In genomic region chr6:142279350-142280180, GRCh38 we compare ENCODE assay signal across 2 cellular contexts.
TF ChIP-seq lines count a peak whose summit lies in the region.

No MANE protein-coding gene starts in this region.

TF ChIP-seq in A549, 52 proteins besides CTCF, POLR2A, EP300 and RAD21 (continued from another document):
- no peak for TF ChIP-seq NFE2L2 (conservative IDR thresholded peaks at IDR 0.05; ENCODE audit: low read length)

TF ChIP-seq in HepG2, 621 proteins besides CTCF, POLR2A, EP300 and RAD21 (continues in another document):
- peak; percentile 43; the same call in 1 of the 2 replicates for TF ChIP-seq ETV5 (CRISPR knock-in tag; IDR thresholded peaks at IDR 0.05; ENCODE audit: borderline replicate concordance)
- TF ChIP-seq ZGPAT (CRISPR knock-in tag; IDR thresholded peaks at IDR 0.05) = peak; percentile 68
- 0 out of 2 replicates have a peak, but pooled peaks have one; percentile 31 for TF ChIP-seq ZNF644 (CRISPR knock-in tag; IDR thresholded peaks at IDR 0.05; ENCODE audit: low read depth)
- TF ChIP-seq ZFP91 (CRISPR knock-in tag; IDR thresholded peaks at IDR 0.05; ENCODE audit: borderline replicate concordance) = no peak
- TF ChIP-seq SIX4 (CRISPR knock-in tag; IDR thresholded peaks at IDR 0.05) = peak; percentile 99
- TF ChIP-seq TGIF2 (CRISPR knock-in tag; IDR thresholded peaks at IDR 0.05) = 0 out of 2 replicates have a peak, but pooled peaks have one; percentile 14
- TF ChIP-seq, protein P1, sequence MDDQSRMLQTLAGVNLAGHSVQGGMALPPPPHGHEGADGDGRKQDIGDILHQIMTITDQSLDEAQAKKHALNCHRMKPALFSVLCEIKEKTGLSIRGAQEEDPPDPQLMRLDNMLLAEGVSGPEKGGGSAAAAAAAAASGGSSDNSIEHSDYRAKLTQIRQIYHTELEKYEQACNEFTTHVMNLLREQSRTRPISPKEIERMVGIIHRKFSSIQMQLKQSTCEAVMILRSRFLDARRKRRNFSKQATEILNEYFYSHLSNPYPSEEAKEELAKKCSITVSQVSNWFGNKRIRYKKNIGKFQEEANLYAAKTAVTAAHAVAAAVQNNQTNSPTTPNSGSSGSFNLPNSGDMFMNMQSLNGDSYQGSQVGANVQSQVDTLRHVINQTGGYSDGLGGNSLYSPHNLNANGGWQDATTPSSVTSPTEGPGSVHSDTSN (CRISPR knock-in tag; IDR thresholded peaks at IDR 0.05; ENCODE audit: borderline replicate concordance) = no peak
- no peak for TF ChIP-seq GRHL1 (CRISPR knock-in tag; conservative IDR thresholded peaks at IDR 0.05)
- 0 out of 2 replicates have a peak, but pooled peaks have one; percentile 37 for TF ChIP-seq ZNF331 (CRISPR knock-in tag; IDR thresholded peaks at IDR 0.05)
- TF ChIP-seq, protein P2, sequence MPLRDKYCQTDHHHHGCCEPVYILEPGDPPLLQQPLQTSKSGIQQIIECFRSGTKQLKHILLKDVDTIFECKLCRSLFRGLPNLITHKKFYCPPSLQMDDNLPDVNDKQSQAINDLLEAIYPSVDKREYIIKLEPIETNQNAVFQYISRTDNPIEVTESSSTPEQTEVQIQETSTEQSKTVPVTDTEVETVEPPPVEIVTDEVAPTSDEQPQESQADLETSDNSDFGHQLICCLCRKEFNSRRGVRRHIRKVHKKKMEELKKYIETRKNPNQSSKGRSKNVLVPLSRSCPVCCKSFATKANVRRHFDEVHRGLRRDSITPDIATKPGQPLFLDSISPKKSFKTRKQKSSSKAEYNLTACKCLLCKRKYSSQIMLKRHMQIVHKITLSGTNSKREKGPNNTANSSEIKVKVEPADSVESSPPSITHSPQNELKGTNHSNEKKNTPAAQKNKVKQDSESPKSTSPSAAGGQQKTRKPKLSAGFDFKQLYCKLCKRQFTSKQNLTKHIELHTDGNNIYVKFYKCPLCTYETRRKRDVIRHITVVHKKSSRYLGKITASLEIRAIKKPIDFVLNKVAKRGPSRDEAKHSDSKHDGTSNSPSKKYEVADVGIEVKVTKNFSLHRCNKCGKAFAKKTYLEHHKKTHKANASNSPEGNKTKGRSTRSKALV (CRISPR knock-in tag; IDR thresholded peaks at IDR 0.05) = no peak
- TF ChIP-seq GABPB1 (CRISPR knock-in tag; IDR thresholded peaks at IDR 0.05) = peak; percentile 30; the same call in 1 of the 2 replicates
- 0 out of 2 replicates have a peak, but pooled peaks have one; percentile 2 for TF ChIP-seq ATF7 (IDR thresholded peaks at IDR 0.05)
- TF ChIP-seq ATF7 (CRISPR knock-in tag; IDR thresholded peaks at IDR 0.05) = no peak; the same call in 1 of the 2 replicates
- peak; percentile 57; the same call in 1 of the 2 replicates for TF ChIP-seq ZNF609 (CRISPR knock-in tag; IDR thresholded peaks at IDR 0.05; ENCODE audit: borderline replicate concordance)
- peak; percentile 70; the same call in 1 of the 2 replicates for TF ChIP-seq DPF2 (CRISPR knock-in tag; IDR thresholded peaks at IDR 0.05; ENCODE audit: borderline replicate concordance, low read depth)
- peak; percentile 97 for TF ChIP-seq FOSL2 (CRISPR knock-in tag; IDR thresholded peaks at IDR 0.05)
- peak; percentile 86 for TF ChIP-seq NCOA2 (CRISPR knock-in tag; IDR thresholded peaks at IDR 0.05)
- no peak for TF ChIP-seq SRSF1 (optimal IDR thresholded peaks at IDR 0.05; ENCODE audit: low read depth, low read length)
- no peak for TF ChIP-seq SMARCE1 (IDR thresholded peaks at IDR 0.05; ENCODE audit: borderline replicate concordance)
- TF ChIP-seq GFI1 (CRISPR knock-in tag; IDR thresholded peaks at IDR 0.05; ENCODE audit: borderline replicate concordance) = peak; percentile 56; the same call in 1 of the 2 replicates
- TF ChIP-seq TARDBP (CRISPR knock-in tag; IDR thresholded peaks at IDR 0.05) = peak; percentile 61; the same call in 1 of the 2 replicates
- peak; percentile 96 for TF ChIP-seq JUNB (CRISPR knock-in tag; IDR thresholded peaks at IDR 0.05; ENCODE audit: borderline replicate concordance)
- TF ChIP-seq FOSL1 (CRISPR knock-in tag; IDR thresholded peaks at IDR 0.05; ENCODE audit: borderline replicate concordance) = peak; percentile 92
- TF ChIP-seq ATF5 (CRISPR knock-in tag; IDR thresholded peaks at IDR 0.05; ENCODE audit: low read depth) = no peak
- peak; percentile 77 for TF ChIP-seq MED1 (CRISPR knock-in tag; IDR thresholded peaks at IDR 0.05)
- peak; percentile 41; the same call in 1 of the 2 replicates for TF ChIP-seq NR2F6 (IDR thresholded peaks at IDR 0.05)
- TF ChIP-seq NR2F6 (CRISPR knock-in tag; IDR thresholded peaks at IDR 0.05) = peak; percentile 71
- TF ChIP-seq, protein P3, sequence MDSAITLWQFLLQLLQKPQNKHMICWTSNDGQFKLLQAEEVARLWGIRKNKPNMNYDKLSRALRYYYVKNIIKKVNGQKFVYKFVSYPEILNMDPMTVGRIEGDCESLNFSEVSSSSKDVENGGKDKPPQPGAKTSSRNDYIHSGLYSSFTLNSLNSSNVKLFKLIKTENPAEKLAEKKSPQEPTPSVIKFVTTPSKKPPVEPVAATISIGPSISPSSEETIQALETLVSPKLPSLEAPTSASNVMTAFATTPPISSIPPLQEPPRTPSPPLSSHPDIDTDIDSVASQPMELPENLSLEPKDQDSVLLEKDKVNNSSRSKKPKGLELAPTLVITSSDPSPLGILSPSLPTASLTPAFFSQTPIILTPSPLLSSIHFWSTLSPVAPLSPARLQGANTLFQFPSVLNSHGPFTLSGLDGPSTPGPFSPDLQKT (CRISPR knock-in tag; IDR thresholded peaks at IDR 0.05; ENCODE audit: borderline replicate concordance) = no peak
- TF ChIP-seq SKI (IDR thresholded peaks at IDR 0.05; ENCODE audit: partially characterized antibody) = peak; percentile 16
- TF ChIP-seq, protein P4, sequence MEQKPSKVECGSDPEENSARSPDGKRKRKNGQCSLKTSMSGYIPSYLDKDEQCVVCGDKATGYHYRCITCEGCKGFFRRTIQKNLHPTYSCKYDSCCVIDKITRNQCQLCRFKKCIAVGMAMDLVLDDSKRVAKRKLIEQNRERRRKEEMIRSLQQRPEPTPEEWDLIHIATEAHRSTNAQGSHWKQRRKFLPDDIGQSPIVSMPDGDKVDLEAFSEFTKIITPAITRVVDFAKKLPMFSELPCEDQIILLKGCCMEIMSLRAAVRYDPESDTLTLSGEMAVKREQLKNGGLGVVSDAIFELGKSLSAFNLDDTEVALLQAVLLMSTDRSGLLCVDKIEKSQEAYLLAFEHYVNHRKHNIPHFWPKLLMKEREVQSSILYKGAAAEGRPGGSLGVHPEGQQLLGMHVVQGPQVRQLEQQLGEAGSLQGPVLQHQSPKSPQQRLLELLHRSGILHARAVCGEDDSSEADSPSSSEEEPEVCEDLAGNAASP (CRISPR knock-in tag; IDR thresholded peaks at IDR 0.05; ENCODE audit: borderline replicate concordance) = peak; percentile 43; the same call in 1 of the 2 replicates
- no peak for TF ChIP-seq ARNT2 (CRISPR knock-in tag; IDR thresholded peaks at IDR 0.05; ENCODE audit: low read depth)
- TF ChIP-seq SOX5 (CRISPR knock-in tag; IDR thresholded peaks at IDR 0.05; ENCODE audit: borderline replicate concordance) = peak; percentile 94
- no peak for TF ChIP-seq ZFP82 (CRISPR knock-in tag; IDR thresholded peaks at IDR 0.05; ENCODE audit: borderline replicate concordance)
- peak; percentile 75; the same call in 1 of the 2 replicates for TF ChIP-seq POGZ (CRISPR knock-in tag; IDR thresholded peaks at IDR 0.05)
- peak; percentile 74 for TF ChIP-seq SAP130 (CRISPR knock-in tag; IDR thresholded peaks at IDR 0.05; ENCODE audit: low read depth)
- TF ChIP-seq KMT2A (CRISPR knock-in tag; IDR thresholded peaks at IDR 0.05) = no peak
- no peak for TF ChIP-seq ZBTB38 (CRISPR knock-in tag; IDR thresholded peaks at IDR 0.05)
- peak; percentile 75 for TF ChIP-seq RARA (CRISPR knock-in tag; IDR thresholded peaks at IDR 0.05)
- peak; percentile 36; the same call in 1 of the 2 replicates for TF ChIP-seq SMC3 (IDR thresholded peaks at IDR 0.05; ENCODE audit: low read length)
